ENCODE assay signal across 1 cellular context in the genomic region with DNA sequence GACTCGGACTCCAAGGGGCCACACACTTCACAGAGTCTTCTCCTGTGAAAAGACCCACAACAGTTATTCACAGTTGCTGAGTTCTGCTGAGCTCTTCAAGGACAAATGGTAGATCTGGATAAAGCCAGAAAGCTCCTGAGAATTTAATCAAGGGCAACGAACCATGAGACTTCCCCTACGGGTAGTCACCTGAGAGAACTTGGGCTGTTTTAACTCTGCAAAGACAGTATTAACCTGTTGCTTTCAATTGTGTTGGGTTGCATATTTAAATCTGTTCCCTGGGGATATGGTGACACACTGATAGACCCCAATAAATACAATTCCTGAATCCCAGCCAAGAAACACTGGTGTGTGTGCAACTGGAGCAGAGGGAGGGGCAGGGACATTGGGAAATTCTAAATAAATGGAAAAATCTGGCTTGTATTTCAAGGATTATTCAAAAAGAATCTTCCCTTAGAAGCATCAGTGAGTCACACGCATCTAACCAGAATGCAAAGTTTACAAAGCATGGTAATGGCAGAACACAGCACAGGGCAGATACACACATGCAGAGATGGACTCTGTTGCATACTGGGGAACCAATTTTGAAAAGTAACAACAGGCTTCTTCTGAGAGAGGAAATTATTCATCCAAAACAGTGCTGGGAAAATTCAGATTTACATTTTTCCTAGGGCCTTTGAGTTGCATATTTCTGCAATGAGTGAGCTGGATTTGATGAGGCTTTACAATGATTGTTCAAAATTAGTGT.
A peak's percentile ranks its signal among the peaks of the same experiment; 100 is the strongest.
TF ChIP-seq lines count a peak whose summit lies in the region.

No MANE protein-coding gene starts in this region.

TF ChIP-seq in SK-N-SH, 30 proteins besides CTCF, POLR2A, EP300 and RAD21 (continued from another document):
- TF ChIP-seq, protein P1, sequence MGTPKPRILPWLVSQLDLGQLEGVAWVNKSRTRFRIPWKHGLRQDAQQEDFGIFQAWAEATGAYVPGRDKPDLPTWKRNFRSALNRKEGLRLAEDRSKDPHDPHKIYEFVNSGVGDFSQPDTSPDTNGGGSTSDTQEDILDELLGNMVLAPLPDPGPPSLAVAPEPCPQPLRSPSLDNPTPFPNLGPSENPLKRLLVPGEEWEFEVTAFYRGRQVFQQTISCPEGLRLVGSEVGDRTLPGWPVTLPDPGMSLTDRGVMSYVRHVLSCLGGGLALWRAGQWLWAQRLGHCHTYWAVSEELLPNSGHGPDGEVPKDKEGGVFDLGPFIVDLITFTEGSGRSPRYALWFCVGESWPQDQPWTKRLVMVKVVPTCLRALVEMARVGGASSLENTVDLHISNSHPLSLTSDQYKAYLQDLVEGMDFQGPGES (IDR thresholded peaks at IDR 0.05; ENCODE audit: low read depth, low read length): no peak
- no peak for TF ChIP-seq GABPA (IDR thresholded peaks at IDR 0.05; ENCODE audit: low read depth)
- TF ChIP-seq ELF1 (IDR thresholded peaks at IDR 0.05): no peak
- TF ChIP-seq, protein P2, sequence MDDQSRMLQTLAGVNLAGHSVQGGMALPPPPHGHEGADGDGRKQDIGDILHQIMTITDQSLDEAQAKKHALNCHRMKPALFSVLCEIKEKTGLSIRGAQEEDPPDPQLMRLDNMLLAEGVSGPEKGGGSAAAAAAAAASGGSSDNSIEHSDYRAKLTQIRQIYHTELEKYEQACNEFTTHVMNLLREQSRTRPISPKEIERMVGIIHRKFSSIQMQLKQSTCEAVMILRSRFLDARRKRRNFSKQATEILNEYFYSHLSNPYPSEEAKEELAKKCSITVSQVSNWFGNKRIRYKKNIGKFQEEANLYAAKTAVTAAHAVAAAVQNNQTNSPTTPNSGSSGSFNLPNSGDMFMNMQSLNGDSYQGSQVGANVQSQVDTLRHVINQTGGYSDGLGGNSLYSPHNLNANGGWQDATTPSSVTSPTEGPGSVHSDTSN (IDR thresholded peaks at IDR 0.05): no peak
- TF ChIP-seq, protein P3, sequence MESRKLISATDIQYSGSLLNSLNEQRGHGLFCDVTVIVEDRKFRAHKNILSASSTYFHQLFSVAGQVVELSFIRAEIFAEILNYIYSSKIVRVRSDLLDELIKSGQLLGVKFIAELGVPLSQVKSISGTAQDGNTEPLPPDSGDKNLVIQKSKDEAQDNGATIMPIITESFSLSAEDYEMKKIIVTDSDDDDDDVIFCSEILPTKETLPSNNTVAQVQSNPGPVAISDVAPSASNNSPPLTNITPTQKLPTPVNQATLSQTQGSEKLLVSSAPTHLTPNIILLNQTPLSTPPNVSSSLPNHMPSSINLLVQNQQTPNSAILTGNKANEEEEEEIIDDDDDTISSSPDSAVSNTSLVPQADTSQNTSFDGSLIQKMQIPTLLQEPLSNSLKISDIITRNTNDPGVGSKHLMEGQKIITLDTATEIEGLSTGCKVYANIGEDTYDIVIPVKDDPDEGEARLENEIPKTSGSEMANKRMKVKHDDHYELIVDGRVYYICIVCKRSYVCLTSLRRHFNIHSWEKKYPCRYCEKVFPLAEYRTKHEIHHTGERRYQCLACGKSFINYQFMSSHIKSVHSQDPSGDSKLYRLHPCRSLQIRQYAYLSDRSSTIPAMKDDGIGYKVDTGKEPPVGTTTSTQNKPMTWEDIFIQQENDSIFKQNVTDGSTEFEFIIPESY (IDR thresholded peaks at IDR 0.05; ENCODE audit: borderline replicate concordance, low read depth): no peak
- peak; percentile 51; the same call in 1 of the 2 replicates for TF ChIP-seq JUND (IDR thresholded peaks at IDR 0.05)
- peak; percentile 27; the same call in 1 of the 2 replicates for TF ChIP-seq YY1 (IDR thresholded peaks at IDR 0.05; ENCODE audit: low read depth)
- no peak for TF ChIP-seq TAF1 (IDR thresholded peaks at IDR 0.05; ENCODE audit: borderline replicate concordance, low read depth, low read length)
- TF ChIP-seq MEF2A (IDR thresholded peaks at IDR 0.05; ENCODE audit: borderline replicate concordance, low read depth): no peak
- TF ChIP-seq, protein P4, sequence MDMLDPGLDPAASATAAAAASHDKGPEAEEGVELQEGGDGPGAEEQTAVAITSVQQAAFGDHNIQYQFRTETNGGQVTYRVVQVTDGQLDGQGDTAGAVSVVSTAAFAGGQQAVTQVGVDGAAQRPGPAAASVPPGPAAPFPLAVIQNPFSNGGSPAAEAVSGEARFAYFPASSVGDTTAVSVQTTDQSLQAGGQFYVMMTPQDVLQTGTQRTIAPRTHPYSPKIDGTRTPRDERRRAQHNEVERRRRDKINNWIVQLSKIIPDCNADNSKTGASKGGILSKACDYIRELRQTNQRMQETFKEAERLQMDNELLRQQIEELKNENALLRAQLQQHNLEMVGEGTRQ (IDR thresholded peaks at IDR 0.05; ENCODE audit: borderline replicate concordance, low read depth, low read length): no peak
- peak; percentile 35; the same call in 1 of the 2 replicates for TF ChIP-seq FOSL2 (IDR thresholded peaks at IDR 0.05; ENCODE audit: borderline replicate concordance, low read depth)
